ENCODE assay signal across 15 cellular contexts in genomic region chr7:99001482-99002145, GRCh38.
DNase-seq lines count a peak whose midpoint lies in the region; TF ChIP-seq lines count a peak whose summit lies in the region.
"Had no signal": no experiment of that assay in that cellular context is flagged by ENCODE, and none has a peak within 500 bp of the region (broad histone marks: within the 10 kb centered on the region; RNA-seq: fewer than 3 reads in every experiment).

No MANE protein-coding gene starts in this region.

- H3K27me3 Mint-ChIP-seq in endothelial cell (ENCODE audit: unreplicated experiment) (peaks cover 5% of the 10 kb centered on the region), osteocyte (ENCODE audit: unreplicated experiment) (no peaks in the 10 kb centered on the region), type B pancreatic cell (no peaks in the 10 kb centered on the region)
- H3K27me3 Mint-ChIP-seq: activated naive CD4-positive, alpha-beta T cell treated with anti-CD3 and anti-CD28 coated beads, Interleukin-2, amount 10 ng/mL, durations not matched to agents 7 days and 5 days had no signal

- CTCF ChIA-PET in RWPE1 (lab: Yijun Ruan, JAX) = no interaction called here

- H3K36me3 Mint-ChIP-seq in endothelial cell (ENCODE audit: low read depth, unreplicated experiment) (peaks cover 37% of the 10 kb centered on the region), osteocyte (ENCODE audit: unreplicated experiment) (peaks cover 32% of the 10 kb centered on the region), type B pancreatic cell (peaks cover 26% of the 10 kb centered on the region)

- no peaks in the 10 kb centered on the region for H3K9me3 Mint-ChIP-seq in endothelial cell (ENCODE audit: unreplicated experiment)
- no peaks in the 10 kb centered on the region for H3K9me3 Mint-ChIP-seq in osteocyte (ENCODE audit: unreplicated experiment)
- H3K9me3 Mint-ChIP-seq in type B pancreatic cell = no peaks in the 10 kb centered on the region
- H3K9me3 Mint-ChIP-seq: activated naive CD4-positive, alpha-beta T cell treated with anti-CD3 and anti-CD28 coated beads, Interleukin-2, amount 10 ng/mL, durations not matched to agents 7 days and 5 days had no signal

- DNase-seq in EH (ENCODE audit: low read depth) (peak; percentile 19), endothelial cell (ENCODE audit: low spot score) (no peak), osteocyte (ENCODE audit: extremely low spot score, unreplicated experiment) (peak; percentile 23), RKO (ENCODE audit: low spot score) (no peak), type B pancreatic cell (ENCODE audit: extremely low spot score, unreplicated experiment) (no peak), amniotic stem cell (lab: John Stamatoyannopoulos, UW) (no peak), RWPE1 (ENCODE audit: low spot score) (no peak)
- DNase-seq in activated CD8-positive, alpha-beta memory T cell treated with anti-CD3 and anti-CD28 coated beads, Interleukin-2, amount 50 U/mL, for 48 hours = peak; percentile 53
- DNase-seq: activated naive CD4-positive, alpha-beta T cell treated with anti-CD3 and anti-CD28 coated beads, Interleukin-2, amount 10 ng/mL, durations not matched to agents 7 days and 5 days; effector CD8-positive, alpha-beta T cell; NCI-H82; right cardiac atrium; WERI-Rb-1 had no signal

- POLR2A ChIA-PET in RWPE1 (lab: Yijun Ruan, JAX; ENCODE audit: low non-redundant PET) = no interaction called here

- H3K27ac ChIP-seq in RWPE1 = no peak overlapping the region
- H3K27ac ChIP-seq: hepatocyte, neutrophil, WERI-Rb-1 had no signal

- H3K4me1 Mint-ChIP-seq in endothelial cell (ENCODE audit: unreplicated experiment) (no peaks in the 10 kb centered on the region), osteocyte (ENCODE audit: unreplicated experiment) (peaks cover 5% of the 10 kb centered on the region), type B pancreatic cell (ENCODE audit: unreplicated experiment) (no peaks in the 10 kb centered on the region)
- H3K4me1 Mint-ChIP-seq: activated naive CD4-positive, alpha-beta T cell treated with anti-CD3 and anti-CD28 coated beads, Interleukin-2, amount 10 ng/mL, durations not matched to agents 7 days and 5 days had no signal

- H3K4me3 Mint-ChIP-seq in endothelial cell (ENCODE audit: unreplicated experiment) (peak overlapping the region; percentile 70), osteocyte (ENCODE audit: unreplicated experiment) (no peak overlapping the region), type B pancreatic cell (no peak overlapping the region)
- H3K4me3 Mint-ChIP-seq: activated naive CD4-positive, alpha-beta T cell treated with anti-CD3 and anti-CD28 coated beads, Interleukin-2, amount 10 ng/mL, durations not matched to agents 7 days and 5 days had no signal

- no peak for TF ChIP-seq CTCF in endothelial cell (IDR thresholded peaks at IDR 0.05; ENCODE audit: unreplicated experiment)
- no peak for TF ChIP-seq CTCF in osteocyte (IDR thresholded peaks at IDR 0.05)
- no peak for TF ChIP-seq CTCF in type B pancreatic cell (conservative IDR thresholded peaks at IDR 0.05)
- TF ChIP-seq CTCF in RWPE1 (conservative IDR thresholded peaks at IDR 0.05; ENCODE audit: low read depth) = no peak

- H3K27ac Mint-ChIP-seq in endothelial cell (ENCODE audit: unreplicated experiment) = no peak overlapping the region
- H3K27ac Mint-ChIP-seq in osteocyte (ENCODE audit: unreplicated experiment) = peak overlapping the region; percentile 32
- no peak overlapping the region for H3K27ac Mint-ChIP-seq in type B pancreatic cell
- H3K27ac Mint-ChIP-seq: activated naive CD4-positive, alpha-beta T cell treated with anti-CD3 and anti-CD28 coated beads, Interleukin-2, amount 10 ng/mL, durations not matched to agents 7 days and 5 days had no signal

Comparison
In these comparisons a context has a peak if more than half of its experiments do, and no peak if none do; other contexts are left out.
1. DNase-seq: peak in EH (single experiment), activated CD8-positive, alpha-beta memory T cell treated with anti-CD3 and anti-CD28 coated beads, Interleukin-2, amount 50 U/mL, for 48 hours (single experiment) and osteocyte (single experiment); none in endothelial cell (single experiment), RKO (single experiment), type B pancreatic cell (single experiment), amniotic stem cell (single experiment) and RWPE1 (single experiment).